Comparison of ENCODE assay signal across 8 cellular contexts in genomic region chr17:73192219-73192893, GRCh38. TPM values are rescaled to one million over a fixed set of nuclear protein-coding genes. Genes with fewer than 3 reads are reported as not detected.
DNase-seq lines count a peak whose midpoint lies in the region; ATAC-seq, FAIRE-seq and TF ChIP-seq lines count a peak whose summit lies in the region.

No MANE protein-coding gene starts in this region.

- CTCF ChIA-PET in IMR-90 (lab: Yijun Ruan, JAX), result interaction anchor here (0.6 to 1.6 kb wide), 3 partner anchors 10 to 465 kb away, joined by 3 to 7 read pairs (median 4); no protein-coding TSS in a partner anchor

- H3K27ac ChIP-seq in DND-41 (ENCODE audit: low read length) (peak overlapping the region; percentile 99), IMR-90 (ENCODE audit: insufficient read depth, low read length) (peak overlapping the region; percentile 93), neural progenitor cell (peak overlapping the region; percentile 88), thoracic aorta (peak overlapping the region; percentile 65 to 82)

- H3K4me1 Mint-ChIP-seq in neural progenitor cell, result peaks cover 20% of the 10 kb centered on the region

- peak overlapping the region; percentile 67 for H3K4me2 ChIP-seq in DND-41 (ENCODE audit: insufficient read depth, low read length)
- peak overlapping the region; percentile 90 for H3K4me2 ChIP-seq in IMR-90 (ENCODE audit: low read depth, low read length)
- H3K4me2 ChIP-seq in neural progenitor cell, result peak overlapping the region; percentile 89

- H2AK5ac ChIP-seq in IMR-90 (ENCODE audit: low read depth, low read length), result peak overlapping the region; percentile 18

- peaks cover 16% of the 10 kb centered on the region for H3K36me3 Mint-ChIP-seq in neural progenitor cell

- no CpG with 5 or more reads among the region's 74 CpGs for WGBS in IMR-90 (ENCODE audit: extremely low coverage in 2 of 2, insufficient read length in 1 of 2), 2 experiments

- H4K91ac ChIP-seq in IMR-90 (ENCODE audit: insufficient read depth, low read depth, low read length), result peak overlapping the region; percentile 95

- no peaks in the 10 kb centered on the region for H3K27me3 ChIP-seq in DND-41 (ENCODE audit: insufficient read depth, low read length, poor library complexity)
- H3K27me3 ChIP-seq in IMR-90 (ENCODE audit: control insufficient read depth, insufficient read depth, low read length), result no peaks in the 10 kb centered on the region
- H3K27me3 ChIP-seq in neural progenitor cell, result no peaks in the 10 kb centered on the region
- H3K27me3 ChIP-seq in thoracic aorta (replicated peaks; ENCODE audit: insufficient read depth), result no peaks in the 10 kb centered on the region

- dilution Hi-C loops in IMR-90 (cut with HindIII; ENCODE audit: low sequenced_read_pairs, unreplicated experiment), result no loop called here

- H3K36me3 ChIP-seq in DND-41 (ENCODE audit: insufficient read depth, low read length) (peaks cover 30% of the 10 kb centered on the region), IMR-90 (ENCODE audit: control insufficient read depth, insufficient read depth, low read length) (peaks cover 13% of the 10 kb centered on the region), neural progenitor cell (peaks cover 5% of the 10 kb centered on the region), thoracic aorta (peaks cover 9% of the 10 kb centered on the region)

- H3K18ac ChIP-seq in IMR-90 (ENCODE audit: low read depth, low read length), result peak overlapping the region; percentile 85

- H3K79me2 ChIP-seq in DND-41 (ENCODE audit: insufficient read depth, low read length) (peaks cover 53% of the 10 kb centered on the region), neural progenitor cell (ENCODE audit: low read depth) (peaks cover 22% of the 10 kb centered on the region)

- peak overlapping the region; percentile 95; the same call in 2 of the 3 replicates for H2BK15ac ChIP-seq in IMR-90 (ENCODE audit: low read depth, low read length)

- peak overlapping the region; percentile 98 for H3K14ac ChIP-seq in IMR-90 (replicated peaks; ENCODE audit: low read depth, low read length)

- peak; percentile 46 for TF ChIP-seq POLR2A in IMR-90 (IDR thresholded peaks at IDR 0.05; ENCODE audit: low read depth, low read length)

- peak overlapping the region; percentile 49 to 76 for H3K4me3 ChIP-seq in DND-41 (ENCODE audit: low read depth in 1 of 2, low read length in 2 of 2)
- H3K4me3 ChIP-seq in IMR-90 (ENCODE audit: insufficient read depth, low read depth, low read length), result peak overlapping the region; percentile 73
- H3K4me3 ChIP-seq in neural progenitor cell, result peak overlapping the region; percentile 64
- peak overlapping the region; percentile 98 for H3K4me3 ChIP-seq in thoracic aorta

- BruUV-seq in IMR-90 (replicated peaks; lab: Mats Ljungman, UMichigan), result no TSS peak

- H2AK9ac ChIP-seq in IMR-90 (replicated peaks; ENCODE audit: low read depth, low read length, poor library complexity), result peak overlapping the region; percentile 86

- peak overlapping the region; percentile 90 for H3K27ac Mint-ChIP-seq in neural progenitor cell

- H3F3A ChIP-seq in neural progenitor cell (ENCODE audit: low read depth), result peaks cover 24% of the 10 kb centered on the region

- no peaks in the 10 kb centered on the region for H4K20me1 ChIP-seq in DND-41 (ENCODE audit: insufficient read depth, low read length)
- peaks cover 8% of the 10 kb centered on the region for H4K20me1 ChIP-seq in IMR-90 (ENCODE audit: insufficient read depth, low read length)
- H4K20me1 ChIP-seq in neural progenitor cell (ENCODE audit: low read depth), result peaks cover 16% of the 10 kb centered on the region

- DNase-seq in DND-41, result peak; percentile 77
- DNase-seq in IMR-90, result peak; percentile 65
- DNase-seq in RCC 7860 (ENCODE audit: low spot score), result peak; percentile 81
- peak; percentile 31 for DNase-seq in activated gamma-delta T cell treated with anti-CD3 and anti-CD28 coated beads, Interleukin-2, amount 50 U/mL, for 16 hours (ENCODE audit: low read depth)
- peak; percentile 78 to 83 for DNase-seq in frontal cortex (ENCODE audit: low spot score in 2 of 2)
- peak; percentile 91 for DNase-seq in neural progenitor cell (ENCODE audit: low spot score)
- DNase-seq in thoracic aorta (ENCODE audit: low spot score), result no peak

- no peaks in the 10 kb centered on the region for H3K9me3 Mint-ChIP-seq in neural progenitor cell

- H3K4me1 ChIP-seq in DND-41 (ENCODE audit: insufficient read depth, low read length) (peaks cover 25% of the 10 kb centered on the region), IMR-90 (ENCODE audit: control insufficient read depth, insufficient read depth, low read length) (peaks cover 5% of the 10 kb centered on the region), neural progenitor cell (no peaks in the 10 kb centered on the region), thoracic aorta (ENCODE audit: control insufficient read depth in 1 of 2, low read depth in 2 of 2) (peaks cover 11 to 19% of the 10 kb centered on the region in 2 donors)

- peaks cover 17% of the 10 kb centered on the region for H3K27me3 Mint-ChIP-seq in neural progenitor cell (ENCODE audit: insufficient read depth, low read depth)

- peak overlapping the region; percentile 98 for H3K4ac ChIP-seq in IMR-90 (ENCODE audit: low read depth, low read length)

- H3K9ac ChIP-seq in DND-41 (ENCODE audit: low read depth, low read length) (peak overlapping the region; percentile 87), IMR-90 (ENCODE audit: low read depth, low read length) (peak overlapping the region; percentile 92), neural progenitor cell (peak overlapping the region; percentile 28)

- in situ Hi-C loops in IMR-90 (cut with MboI; ENCODE audit: low sequenced_read_pairs), result no loop called here

- TF ChIP-seq CTCF in DND-41 (IDR thresholded peaks at IDR 0.05; ENCODE audit: borderline replicate concordance, extremely low read depth, low read length, poor library complexity, severe bottlenecking), result peak; percentile 10
- TF ChIP-seq CTCF in IMR-90 (conservative IDR thresholded peaks at IDR 0.05; ENCODE audit: low read depth, low read length), result no peak
- TF ChIP-seq CTCF in neural progenitor cell (IDR thresholded peaks at IDR 0.05), result no peak
- TF ChIP-seq CTCF in thoracic aorta (IDR thresholded peaks at IDR 0.05), result no peak

- no peak for FAIRE-seq in RCC 7860 (lab: Jason Lieb, UNC)
- no peak for FAIRE-seq in frontal cortex (lab: Jason Lieb, UNC)

- TF ChIP-seq RAD21 in IMR-90 (IDR thresholded peaks at IDR 0.05; ENCODE audit: low read length), result no peak

- H3K23ac ChIP-seq in IMR-90 (ENCODE audit: low read depth, low read length), result peak overlapping the region; percentile 96

- H4K8ac ChIP-seq in IMR-90 (ENCODE audit: low read depth in 2 of 2, low read length in 2 of 2), result peak overlapping the region; percentile 92 to 99

- POLR2A ChIA-PET in IMR-90 (lab: Charles Lee; ENCODE audit: unreplicated experiment), result no interaction called here

- peaks cover 15 to 49% of the 10 kb centered on the region in 2 experiments for H3K79me1 ChIP-seq in IMR-90 (ENCODE audit: low read depth in 1 of 2, low read length in 2 of 2)

- peak overlapping the region; percentile 69 for H2AFZ ChIP-seq in DND-41 (ENCODE audit: low read depth, low read length)
- peak overlapping the region; percentile 98 for H2AFZ ChIP-seq in IMR-90 (replicated peaks; ENCODE audit: low read length, poor library complexity)
- H2AFZ ChIP-seq in neural progenitor cell (replicated peaks), result peak overlapping the region; percentile 83

- peak overlapping the region; percentile 96 for H2BK120ac ChIP-seq in IMR-90 (ENCODE audit: low read depth, low read length)

- peak overlapping the region; percentile 82 for H3K56ac ChIP-seq in IMR-90 (ENCODE audit: extremely low read depth, insufficient read depth, low read length)

- 0 out of 2 replicates have a peak, but pooled peaks cover 3% of the 10 kb centered on the region for H3K9me1 ChIP-seq in IMR-90 (ENCODE audit: insufficient read depth, low read length)

- H3K9me3 ChIP-seq in DND-41 (ENCODE audit: insufficient read depth, low read length, severe bottlenecking), result no peaks in the 10 kb centered on the region
- H3K9me3 ChIP-seq in IMR-90 (ENCODE audit: control insufficient read depth, insufficient read depth, low read length), result no peaks in the 10 kb centered on the region
- H3K9me3 ChIP-seq in neural progenitor cell (ENCODE audit: low read depth), result no peaks in the 10 kb centered on the region
- H3K9me3 ChIP-seq in thoracic aorta, result no peaks in the 10 kb centered on the region

- H2BK5ac ChIP-seq in IMR-90 (ENCODE audit: low read depth, low read length, poor library complexity, severe bottlenecking), result peak overlapping the region; percentile 89

- intact Hi-C loops in IMR-90 (cut with micrococcal nuclease), result loop anchor here (2.0 kb wide), 1 partner anchor 40 kb away; a partner anchor contains a TSS

- H3K4me3 Mint-ChIP-seq in neural progenitor cell, result peak overlapping the region; percentile 93

- ATAC-seq in DND-41 (ENCODE audit: insufficient read depth, low read depth), result peak; percentile 67
- ATAC-seq in GM21576 (IDR thresholded peaks at IDR 0.05; ENCODE audit: unreplicated experiment), result peak; percentile 59
- peak; percentile 76 for ATAC-seq in IMR-90 (ENCODE audit: low read depth)
- no peak for ATAC-seq in thoracic aorta (ENCODE audit: insufficient number of reproducible peaks, low FRiP score, low read depth)

- H4K5ac ChIP-seq in IMR-90 (ENCODE audit: low read depth, low read length), result peak overlapping the region; percentile 77

- peak overlapping the region; percentile 79; the same call in 1 of the 2 replicates for H2BK20ac ChIP-seq in IMR-90 (ENCODE audit: low read depth, low read length)

TF ChIP-seq in IMR-90, 13 proteins besides CTCF, POLR2A, EP300 and RAD21:
- TF ChIP-seq MXI1 (IDR thresholded peaks at IDR 0.05; ENCODE audit: borderline replicate concordance, low read depth, low read length) (peak; percentile 36; the same call in 1 of the 2 replicates), MAZ (IDR thresholded peaks at IDR 0.05; ENCODE audit: borderline replicate concordance, low read depth, low read length) (no peak)

RNA-seq across cellular contexts. Expression of gene COG1, which starts 0.5 kb away (rescaled TPM):
- total RNA-seq in IMR-90 (2012; rRNA removed) (14.4 and 18.3 TPM in 2 replicates), frontal cortex (18.3 TPM), neural progenitor cell (ENCODE audit: low replicate concordance) (11.7 and 22.9 TPM in 2 replicates), thoracic aorta (10 to 100 TPM; 32.1 to 34.1 TPM)
- polyA plus RNA-seq in IMR-90 (2012; rRNA removed), result 35.1 and 40.2 TPM in 2 replicates
- polyA plus RNA-seq in IMR-90 (2012; cell fraction: cytosol; rRNA removed), result 15.0 and 15.4 TPM in 2 replicates
- 85.9 and 135 TPM in 2 replicates for polyA plus RNA-seq in IMR-90 (2012; cell fraction: nucleus; rRNA removed; ENCODE audit: low replicate concordance)

RNA-seq across cellular contexts. Expression of gene SSTR2, which starts 27.5 kb away (rescaled TPM):
- total RNA-seq in IMR-90 (2012; rRNA removed), result not detected in 2 replicates
- polyA plus RNA-seq in IMR-90 (2012; rRNA removed), result under 0.01 TPM in 1 of 2 replicates, not detected in the other
- polyA plus RNA-seq in IMR-90 (2012; cell fraction: cytosol; rRNA removed), result 0.02 TPM in 1 of 2 replicates, not detected in the other
- 0.01 and 0.11 TPM in 2 replicates for polyA plus RNA-seq in IMR-90 (2012; cell fraction: nucleus; rRNA removed; ENCODE audit: low replicate concordance)
- 41.6 TPM for total RNA-seq in frontal cortex
- total RNA-seq in neural progenitor cell (ENCODE audit: low replicate concordance), result 0.43 and 0.74 TPM in 2 replicates
- 1 to 10 TPM in 1 of 2 donors, under 1 TPM in 1; 0.41 to 2.9 TPM for total RNA-seq in thoracic aorta

Comparison
In these comparisons a context has a peak if more than half of its experiments do, and no peak if none do; other contexts are left out.
1. H3K9ac ChIP-seq: peak in every context shown above with its lines; median percentile 92 in IMR-90; 87 in DND-41; 28 in neural progenitor cell.
2. RNA of gene SSTR2, which starts 27.5 kb away (total RNA-seq): 41.6 TPM in frontal cortex (single experiment); 0.41 to 2.9 TPM in thoracic aorta, 0.43 to 0.74 TPM in neural progenitor cell and not detected in IMR-90; every median in the first group is over 10 times any median in the second.
3. Peak in every context shown above with its lines, with median percentiles within 50 percentile points of each other: H2AFZ ChIP-seq, H3K27ac ChIP-seq, H3K4me2 ChIP-seq and H3K4me3 ChIP-seq.